Comparison of ENCODE assay signal across 32 cellular contexts in the genomic region with DNA sequence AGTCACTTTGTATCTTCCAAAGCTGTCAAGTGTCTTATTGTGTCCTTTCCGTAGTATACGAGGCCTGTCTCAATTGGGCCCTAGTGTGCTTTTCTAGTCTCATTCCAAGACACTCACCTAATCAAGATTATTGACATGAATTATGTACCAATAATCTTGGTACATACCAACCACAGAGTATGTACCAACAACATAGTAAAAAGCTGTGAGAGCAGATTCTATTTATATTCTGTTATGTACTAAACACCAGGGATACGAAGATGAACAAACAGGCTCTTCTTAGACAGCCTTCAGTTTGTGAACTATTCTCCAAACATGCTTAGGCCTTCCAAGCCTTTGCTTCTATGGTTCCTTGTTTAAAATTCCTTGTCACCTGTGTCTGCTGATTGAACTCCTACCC.
"Had no signal": no experiment of that assay in that cellular context is flagged by ENCODE, and none has a peak within 500 bp of the region (broad histone marks: within the 10 kb centered on the region; RNA-seq: fewer than 3 reads in every experiment).

No MANE protein-coding gene starts in this region.

- H3K27me3 ChIP-seq: brain microvascular endothelial cell had no signal

- H3K27ac ChIP-seq: brain microvascular endothelial cell, VCaP had no signal

- H3K36me3 ChIP-seq: brain microvascular endothelial cell had no signal

- ATAC-seq: activated naive CD8-positive, alpha-beta T cell treated with anti-CD3 and anti-CD28 coated beads, Interleukin-2, amount 50 U/mL, for 24 hours; Panc1 had no signal

- DNase-seq: activated B cell treated with CpG ODN at 0.5 μM for 24 hours; activated CD4-positive, alpha-beta memory T cell treated with anti-CD3 and anti-CD28 coated beads for 36 hours; activated CD4-positive, alpha-beta T cell treated with anti-CD3 and anti-CD28 coated beads for 4 hours; activated CD4-positive, alpha-beta T cell treated with anti-CD3 and anti-CD28 coated beads, Interleukin-2, amount 50 U/mL, for 1 hour; activated CD4-positive, CD25-positive, alpha-beta regulatory T cell treated with anti-CD3 and anti-CD28 coated beads, Interleukin-2, amount 50 U/mL, for 72 hours; activated CD8-positive, alpha-beta memory T cell treated with anti-CD3 and anti-CD28 coated beads, Interleukin-2, amount 50 U/mL, for 4 hours; activated effector memory CD4-positive, alpha-beta T cell treated with Interleukin-2 at 50 U/mL for 16 hours; activated naive CD4-positive, alpha-beta T cell treated with anti-CD3 and anti-CD28 coated beads, Interleukin-2, amount 10 ng/mL, durations not matched to agents 7 days and 5 days; activated naive CD8-positive, alpha-beta T cell treated with anti-CD3 and anti-CD28 coated beads, Interleukin-2, amount 50 U/mL, for 24 hours; activated T-cell treated with anti-CD3 and anti-CD28 coated beads for 4 hours; activated T-cell treated with anti-CD3 and anti-CD28 coated beads, Interleukin-2, amount 50 U/mL, for 48 hours; amniotic stem cell; aorta; brain microvascular endothelial cell; Karpas-422; KBM-7; NCI-H1092; NCI-H1417; NCI-H146; NCI-H187; NCI-H2029 treated with DMSO at 0.1 percent for 48 hours; NCI-H2107; NCI-H2171; NCI-H2227 treated with DMSO at 0.1 percent for 48 hours; NCI-H524 treated with DMSO at 0.1 percent for 48 hours; RPMI8226; SW 1271; T-helper 1 cell; T-helper 2 cell; T-helper 9 cell had no signal
